ENCODE assay signal across 8 cellular contexts in genomic region chr2:95403204-95403721, GRCh38. TPM values are rescaled to one million over a fixed set of nuclear protein-coding genes. Genes with fewer than 3 reads are reported as not detected.
DNase-seq lines count a peak whose midpoint lies in the region; ATAC-seq and TF ChIP-seq lines count a peak whose summit lies in the region.
"Not testable (repeated sequence)": the region's sequence is repeated elsewhere in the genome, so short reads cannot be mapped to it uniquely, and the experiment has no call there.

No MANE protein-coding gene starts in this region.

- not testable (repeated sequence) for H3K36me3 ChIP-seq in sigmoid colon

- H3K36me3 Mint-ChIP-seq in activated CD4-positive, alpha-beta memory T cell treated with anti-CD3 and anti-CD28 coated beads for 36 hours, result not testable (repeated sequence)

- TF ChIP-seq CTCF in dorsolateral prefrontal cortex (IDR thresholded peaks at IDR 0.05 in 54 of 56, conservative IDR thresholded peaks at IDR 0.05 in 2 of 56; ENCODE audit: low read depth in 1 of 56, partially characterized antibody in 56 of 56) (peak in 54 of 56 donors; percentile 29 to 68 (median 55)), sigmoid colon (IDR thresholded peaks at IDR 0.05) (peak in 2 of 4 experiments; percentile 14 to 38)

- TF ChIP-seq POLR2A in sigmoid colon (IDR thresholded peaks at IDR 0.05), result not testable (repeated sequence)

- 1 to 3% methylated on average over 5 of the region's 5 CpGs for WGBS in sigmoid colon, 2 donors

- POLR2A ChIA-PET in activated CD4-positive, alpha-beta memory T cell treated with anti-CD3 and anti-CD28 coated beads for 36 hours (lab: Charles Lee), result interaction anchor here (1.6 kb wide), 1 partner anchor 238 kb away, joined by 3 read pairs; no protein-coding TSS in a partner anchor

- H3K4me1 ChIP-seq in sigmoid colon, result peaks cover 0 to 27% (median 20%) of the 10 kb centered on the region in 4 donors

- peak overlapping the region; percentile 68 for H3K27ac Mint-ChIP-seq in activated CD4-positive, alpha-beta memory T cell treated with anti-CD3 and anti-CD28 coated beads for 36 hours

- H3K27me3 ChIP-seq in dorsolateral prefrontal cortex, sigmoid colon: not testable (repeated sequence)

- H3K27ac ChIP-seq in dorsolateral prefrontal cortex (peak overlapping the region in 45 of 59 donors; percentile 4 to 92 (median 79)), sigmoid colon (peak overlapping the region; percentile 82 to 92 (median 89))

- H3K4me1 Mint-ChIP-seq in activated CD4-positive, alpha-beta memory T cell treated with anti-CD3 and anti-CD28 coated beads for 36 hours (ENCODE audit: low read depth), result peaks cover 17% of the 10 kb centered on the region

- TF ChIP-seq EP300 in sigmoid colon (IDR thresholded peaks at IDR 0.05), result not testable (repeated sequence)

- H3K9me3 Mint-ChIP-seq in activated CD4-positive, alpha-beta memory T cell treated with anti-CD3 and anti-CD28 coated beads for 36 hours, result not testable (repeated sequence)

- peak overlapping the region; percentile 91 for H3K4me3 Mint-ChIP-seq in activated CD4-positive, alpha-beta memory T cell treated with anti-CD3 and anti-CD28 coated beads for 36 hours

- H3K27me3 Mint-ChIP-seq in activated CD4-positive, alpha-beta memory T cell treated with anti-CD3 and anti-CD28 coated beads for 36 hours, result not testable (repeated sequence)

- peak; percentile 29 for ATAC-seq in GM18909 (IDR thresholded peaks at IDR 0.05; ENCODE audit: poor library complexity, unreplicated experiment)
- ATAC-seq in HG03354 (IDR thresholded peaks at IDR 0.05; ENCODE audit: poor library complexity, severe bottlenecking, unreplicated experiment), result peak; percentile 32

- DNase-seq in Ammon's horn (ENCODE audit: low spot score) (peak; percentile 53), NCI-H82 treated with DMSO at 0.1 percent for 48 hours (lab: John Stamatoyannopoulos, UW; ENCODE audit: unreplicated experiment) (peak; percentile 6), dorsolateral prefrontal cortex (peak in 7 of 10 donors; percentile 22 to 68 (median 64)), kidney glomerular epithelial cell (lab: John Stamatoyannopoulos, UW) (peak; percentile 22)
- DNase-seq in activated CD4-positive, alpha-beta memory T cell treated with anti-CD3 and anti-CD28 coated beads for 36 hours, result peak; percentile 65
- DNase-seq in sigmoid colon, result not testable (repeated sequence)

- peak overlapping the region; percentile 70 to 100 (median 97) for H3K4me3 ChIP-seq in dorsolateral prefrontal cortex
- peak overlapping the region; percentile 73 to 98 (median 92) for H3K4me3 ChIP-seq in sigmoid colon

- intact Hi-C loops in activated CD4-positive, alpha-beta memory T cell treated with anti-CD3 and anti-CD28 coated beads for 36 hours (cut with micrococcal nuclease), result loop anchor here (2.0 to 5.0 kb wide), 3 partner anchors 238 to 381 kb away; partner anchors contain the start of gene ZNF2
- intact Hi-C loops in dorsolateral prefrontal cortex (cut with DNase I), result not testable (repeated sequence)
- intact Hi-C loops in sigmoid colon (cut with DNase I), result loop anchor here (2.0 to 5.0 kb wide), 2 partner anchors 56 to 238 kb away; partner anchors contain the start of gene ZNF2

- CTCF ChIA-PET in activated CD4-positive, alpha-beta memory T cell treated with anti-CD3 and anti-CD28 coated beads for 36 hours (lab: Charles Lee), result interaction anchor here (0.8 to 3.4 kb wide), 4 partner anchors 10 to 281 kb away, joined by 3 to 22 read pairs (median 8); no protein-coding TSS in a partner anchor

- H3K9me3 ChIP-seq in sigmoid colon, result not testable (repeated sequence)

RNA-seq across cellular contexts. Expression of gene FAHD2A, which starts 0.8 kb away (rescaled TPM):
- 10 to 100 TPM; 42.8 to 43.9 TPM for total RNA-seq in activated CD4-positive, alpha-beta memory T cell treated with anti-CD3 and anti-CD28 coated beads for 36 hours
- total RNA-seq in dorsolateral prefrontal cortex (10 to 100 TPM; 30.4 to 74.2 (median 51.8) TPM), sigmoid colon (10 to 100 TPM in 3 of 4 donors, 1 to 10 TPM in 1; 8.9 to 19.4 (median 11.8) TPM)
- 10 to 100 TPM; 19.7 to 30.5 (median 27.0) TPM for polyA plus RNA-seq in sigmoid colon
